ENCODE assay signal across 2 cellular contexts in genomic region chr1:211319892-211320291, GRCh38.
TF ChIP-seq lines count a peak whose summit lies in the region.

No MANE protein-coding gene starts in this region.

TF ChIP-seq in HepG2, 621 proteins besides CTCF, POLR2A, EP300 and RAD21:
- TF ChIP-seq THRA (CRISPR knock-in tag; IDR thresholded peaks at IDR 0.05; ENCODE audit: borderline replicate concordance) (no peak), POLR2G (IDR thresholded peaks at IDR 0.05; ENCODE audit: low read depth, low read length) (no peak)
- TF ChIP-seq, protein P1, sequence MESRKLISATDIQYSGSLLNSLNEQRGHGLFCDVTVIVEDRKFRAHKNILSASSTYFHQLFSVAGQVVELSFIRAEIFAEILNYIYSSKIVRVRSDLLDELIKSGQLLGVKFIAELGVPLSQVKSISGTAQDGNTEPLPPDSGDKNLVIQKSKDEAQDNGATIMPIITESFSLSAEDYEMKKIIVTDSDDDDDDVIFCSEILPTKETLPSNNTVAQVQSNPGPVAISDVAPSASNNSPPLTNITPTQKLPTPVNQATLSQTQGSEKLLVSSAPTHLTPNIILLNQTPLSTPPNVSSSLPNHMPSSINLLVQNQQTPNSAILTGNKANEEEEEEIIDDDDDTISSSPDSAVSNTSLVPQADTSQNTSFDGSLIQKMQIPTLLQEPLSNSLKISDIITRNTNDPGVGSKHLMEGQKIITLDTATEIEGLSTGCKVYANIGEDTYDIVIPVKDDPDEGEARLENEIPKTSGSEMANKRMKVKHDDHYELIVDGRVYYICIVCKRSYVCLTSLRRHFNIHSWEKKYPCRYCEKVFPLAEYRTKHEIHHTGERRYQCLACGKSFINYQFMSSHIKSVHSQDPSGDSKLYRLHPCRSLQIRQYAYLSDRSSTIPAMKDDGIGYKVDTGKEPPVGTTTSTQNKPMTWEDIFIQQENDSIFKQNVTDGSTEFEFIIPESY (CRISPR knock-in tag; IDR thresholded peaks at IDR 0.05): no peak
- TF ChIP-seq, protein P2, sequence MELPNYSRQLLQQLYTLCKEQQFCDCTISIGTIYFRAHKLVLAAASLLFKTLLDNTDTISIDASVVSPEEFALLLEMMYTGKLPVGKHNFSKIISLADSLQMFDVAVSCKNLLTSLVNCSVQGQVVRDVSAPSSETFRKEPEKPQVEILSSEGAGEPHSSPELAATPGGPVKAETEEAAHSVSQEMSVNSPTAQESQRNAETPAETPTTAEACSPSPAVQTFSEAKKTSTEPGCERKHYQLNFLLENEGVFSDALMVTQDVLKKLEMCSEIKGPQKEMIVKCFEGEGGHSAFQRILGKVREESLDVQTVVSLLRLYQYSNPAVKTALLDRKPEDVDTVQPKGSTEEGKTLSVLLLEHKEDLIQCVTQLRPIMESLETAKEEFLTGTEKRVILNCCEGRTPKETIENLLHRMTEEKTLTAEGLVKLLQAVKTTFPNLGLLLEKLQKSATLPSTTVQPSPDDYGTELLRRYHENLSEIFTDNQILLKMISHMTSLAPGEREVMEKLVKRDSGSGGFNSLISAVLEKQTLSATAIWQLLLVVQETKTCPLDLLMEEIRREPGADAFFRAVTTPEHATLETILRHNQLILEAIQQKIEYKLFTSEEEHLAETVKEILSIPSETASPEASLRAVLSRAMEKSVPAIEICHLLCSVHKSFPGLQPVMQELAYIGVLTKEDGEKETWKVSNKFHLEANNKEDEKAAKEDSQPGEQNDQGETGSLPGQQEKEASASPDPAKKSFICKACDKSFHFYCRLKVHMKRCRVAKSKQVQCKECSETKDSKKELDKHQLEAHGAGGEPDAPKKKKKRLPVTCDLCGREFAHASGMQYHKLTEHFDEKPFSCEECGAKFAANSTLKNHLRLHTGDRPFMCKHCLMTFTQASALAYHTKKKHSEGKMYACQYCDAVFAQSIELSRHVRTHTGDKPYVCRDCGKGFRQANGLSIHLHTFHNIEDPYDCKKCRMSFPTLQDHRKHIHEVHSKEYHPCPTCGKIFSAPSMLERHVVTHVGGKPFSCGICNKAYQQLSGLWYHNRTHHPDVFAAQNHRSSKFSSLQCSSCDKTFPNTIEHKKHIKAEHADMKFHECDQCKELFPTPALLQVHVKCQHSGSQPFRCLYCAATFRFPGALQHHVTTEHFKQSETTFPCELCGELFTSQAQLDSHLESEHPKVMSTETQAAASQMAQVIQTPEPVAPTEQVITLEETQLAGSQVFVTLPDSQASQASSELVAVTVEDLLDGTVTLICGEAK (IDR thresholded peaks at IDR 0.05): peak; percentile 30; the same call in 1 of the 2 replicates
- TF ChIP-seq, protein P2 (CRISPR knock-in tag; IDR thresholded peaks at IDR 0.05): no peak

TF ChIP-seq in GM12878, 131 proteins besides CTCF, POLR2A, EP300 and RAD21:
- TF ChIP-seq RAD51 (IDR thresholded peaks at IDR 0.05): no peak
- no peak for TF ChIP-seq YBX1 (IDR thresholded peaks at IDR 0.05)
- TF ChIP-seq NBN (IDR thresholded peaks at IDR 0.05): no peak
- TF ChIP-seq ATF7 (IDR thresholded peaks at IDR 0.05; ENCODE audit: low read depth): no peak
- TF ChIP-seq, protein P2 (IDR thresholded peaks at IDR 0.05; ENCODE audit: borderline replicate concordance): peak; percentile 86
- TF ChIP-seq ATF2 (IDR thresholded peaks at IDR 0.05; ENCODE audit: low read length): no peak
- TF ChIP-seq, protein P3, sequence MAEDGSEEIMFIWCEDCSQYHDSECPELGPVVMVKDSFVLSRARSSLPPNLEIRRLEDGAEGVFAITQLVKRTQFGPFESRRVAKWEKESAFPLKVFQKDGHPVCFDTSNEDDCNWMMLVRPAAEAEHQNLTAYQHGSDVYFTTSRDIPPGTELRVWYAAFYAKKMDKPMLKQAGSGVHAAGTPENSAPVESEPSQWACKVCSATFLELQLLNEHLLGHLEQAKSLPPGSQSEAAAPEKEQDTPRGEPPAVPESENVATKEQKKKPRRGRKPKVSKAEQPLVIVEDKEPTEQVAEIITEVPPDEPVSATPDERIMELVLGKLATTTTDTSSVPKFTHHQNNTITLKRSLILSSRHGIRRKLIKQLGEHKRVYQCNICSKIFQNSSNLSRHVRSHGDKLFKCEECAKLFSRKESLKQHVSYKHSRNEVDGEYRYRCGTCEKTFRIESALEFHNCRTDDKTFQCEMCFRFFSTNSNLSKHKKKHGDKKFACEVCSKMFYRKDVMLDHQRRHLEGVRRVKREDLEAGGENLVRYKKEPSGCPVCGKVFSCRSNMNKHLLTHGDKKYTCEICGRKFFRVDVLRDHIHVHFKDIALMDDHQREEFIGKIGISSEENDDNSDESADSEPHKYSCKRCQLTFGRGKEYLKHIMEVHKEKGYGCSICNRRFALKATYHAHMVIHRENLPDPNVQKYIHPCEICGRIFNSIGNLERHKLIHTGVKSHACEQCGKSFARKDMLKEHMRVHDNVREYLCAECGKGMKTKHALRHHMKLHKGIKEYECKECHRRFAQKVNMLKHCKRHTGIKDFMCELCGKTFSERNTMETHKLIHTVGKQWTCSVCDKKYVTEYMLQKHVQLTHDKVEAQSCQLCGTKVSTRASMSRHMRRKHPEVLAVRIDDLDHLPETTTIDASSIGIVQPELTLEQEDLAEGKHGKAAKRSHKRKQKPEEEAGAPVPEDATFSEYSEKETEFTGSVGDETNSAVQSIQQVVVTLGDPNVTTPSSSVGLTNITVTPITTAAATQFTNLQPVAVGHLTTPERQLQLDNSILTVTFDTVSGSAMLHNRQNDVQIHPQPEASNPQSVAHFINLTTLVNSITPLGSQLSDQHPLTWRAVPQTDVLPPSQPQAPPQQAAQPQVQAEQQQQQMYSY (CRISPR knock-in tag; IDR thresholded peaks at IDR 0.05): no peak
